1 cellular context compared by ENCODE assay signal in genomic region chr6:155504848-155505247, GRCh38.
TF ChIP-seq lines count a peak whose summit lies in the region.

No MANE protein-coding gene starts in this region.

TF ChIP-seq in SK-N-SH, 30 proteins besides CTCF, POLR2A, EP300 and RAD21 (continued from another document):
- no peak for TF ChIP-seq PBX3 (IDR thresholded peaks at IDR 0.05)
